ENCODE assay signal across 23 cellular contexts in the genomic region with DNA sequence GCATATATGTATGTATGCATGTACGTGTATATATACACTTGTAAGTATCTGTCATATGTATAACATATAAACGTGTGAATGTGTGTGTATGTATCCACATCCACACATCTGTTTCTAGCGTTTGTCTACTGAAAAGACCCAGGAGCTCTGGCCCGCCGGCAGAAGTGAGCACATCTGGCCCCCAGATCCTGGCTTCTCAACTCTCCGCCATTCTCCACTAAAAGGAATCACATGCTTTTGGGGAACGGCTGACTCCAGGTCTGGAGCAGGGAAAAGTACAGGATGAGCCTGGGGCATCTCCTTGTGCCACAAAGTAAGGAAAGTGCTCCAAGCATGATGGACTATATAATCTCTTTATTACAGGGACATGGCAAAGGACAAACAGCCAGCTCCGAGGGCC.
DNase-seq lines count a peak whose midpoint lies in the region; ATAC-seq and TF ChIP-seq lines count a peak whose summit lies in the region.
"Had no signal": no experiment of that assay in that cellular context is flagged by ENCODE, and none has a peak within 500 bp of the region (broad histone marks: within the 10 kb centered on the region; RNA-seq: fewer than 3 reads in every experiment).

No MANE protein-coding gene starts in this region.

- no peaks in the 10 kb centered on the region for H3K4me1 ChIP-seq in spleen
- H3K4me1 ChIP-seq: BE2C had no signal

- H3K27ac ChIP-seq in spleen = no peak overlapping the region
- H3K27ac ChIP-seq: BLaER1 had no signal

- no peak for ATAC-seq in Right ventricle myocardium inferior
- ATAC-seq in GM19397 (IDR thresholded peaks at IDR 0.05; ENCODE audit: unreplicated experiment) = no peak
- ATAC-seq: GM12878 had no signal

- peaks cover 0 to 74% (median 13%) of the 10 kb centered on the region in 6 donors for H3K36me3 ChIP-seq in spleen

- no peak for TF ChIP-seq POLR2A in spleen (IDR thresholded peaks at IDR 0.05)

- H3K9me3 ChIP-seq in spleen = no peaks in the 10 kb centered on the region

- no peak for TF ChIP-seq CTCF in spleen (IDR thresholded peaks at IDR 0.05 in 8 of 11, conservative IDR thresholded peaks at IDR 0.05 in 3 of 11)

- intact Hi-C loops in cardiac septum (cut with DNase I) = no loop called here
- intact Hi-C loops in Right ventricle myocardium inferior (cut with DNase I) = no loop called here
- intact Hi-C loops in spleen (cut with DNase I; ENCODE audit: low total_unique reads) = no loop called here

- H3K27me3 ChIP-seq in spleen (replicated peaks in 1 of 7) = no peaks in the 10 kb centered on the region
- H3K27me3 ChIP-seq: BE2C, BLaER1 had no signal

- no peak overlapping the region for H3K4me3 ChIP-seq in spleen
- H3K4me3 ChIP-seq: BLaER1, GM12878 had no signal

- DNase-seq in cardiac septum (ENCODE audit: low spot score) (peak; percentile 20), Right ventricle myocardium inferior (ENCODE audit: missing footprints) (no peak), mesenteric fat pad (ENCODE audit: low spot score) (peak; percentile 24), spleen (peak; percentile 5), NCI-H524 treated with DMSO at 0.1 percent for 48 hours (lab: John Stamatoyannopoulos, UW) (no peak)
- DNase-seq: 8988T; ACHN; BE2C; C1 segment of cervical spinal cord; CD4-positive, alpha-beta memory T cell; CD4-positive, CD25-positive, alpha-beta regulatory T cell; CD8-positive, alpha-beta memory T cell; COR-L47; DMS 273 treated with DMSO at 0.1 percent for 48 hours; DMS153; DMS53; DMS79; DND-41; EL; GDM1 had no signal

- WGBS in spleen, 5 donors = 89 to 96% (median 92%) methylated on average over 8 of the region's 8 CpGs

Comparison
In these comparisons a context has a peak if more than half of its experiments do, and no peak if none do; other contexts are left out.
1. DNase-seq: peak in cardiac septum (single experiment), mesenteric fat pad (single experiment) and spleen (single experiment); none in Right ventricle myocardium inferior (single experiment) and NCI-H524 treated with DMSO at 0.1 percent for 48 hours (single experiment).